In the genomic region with DNA sequence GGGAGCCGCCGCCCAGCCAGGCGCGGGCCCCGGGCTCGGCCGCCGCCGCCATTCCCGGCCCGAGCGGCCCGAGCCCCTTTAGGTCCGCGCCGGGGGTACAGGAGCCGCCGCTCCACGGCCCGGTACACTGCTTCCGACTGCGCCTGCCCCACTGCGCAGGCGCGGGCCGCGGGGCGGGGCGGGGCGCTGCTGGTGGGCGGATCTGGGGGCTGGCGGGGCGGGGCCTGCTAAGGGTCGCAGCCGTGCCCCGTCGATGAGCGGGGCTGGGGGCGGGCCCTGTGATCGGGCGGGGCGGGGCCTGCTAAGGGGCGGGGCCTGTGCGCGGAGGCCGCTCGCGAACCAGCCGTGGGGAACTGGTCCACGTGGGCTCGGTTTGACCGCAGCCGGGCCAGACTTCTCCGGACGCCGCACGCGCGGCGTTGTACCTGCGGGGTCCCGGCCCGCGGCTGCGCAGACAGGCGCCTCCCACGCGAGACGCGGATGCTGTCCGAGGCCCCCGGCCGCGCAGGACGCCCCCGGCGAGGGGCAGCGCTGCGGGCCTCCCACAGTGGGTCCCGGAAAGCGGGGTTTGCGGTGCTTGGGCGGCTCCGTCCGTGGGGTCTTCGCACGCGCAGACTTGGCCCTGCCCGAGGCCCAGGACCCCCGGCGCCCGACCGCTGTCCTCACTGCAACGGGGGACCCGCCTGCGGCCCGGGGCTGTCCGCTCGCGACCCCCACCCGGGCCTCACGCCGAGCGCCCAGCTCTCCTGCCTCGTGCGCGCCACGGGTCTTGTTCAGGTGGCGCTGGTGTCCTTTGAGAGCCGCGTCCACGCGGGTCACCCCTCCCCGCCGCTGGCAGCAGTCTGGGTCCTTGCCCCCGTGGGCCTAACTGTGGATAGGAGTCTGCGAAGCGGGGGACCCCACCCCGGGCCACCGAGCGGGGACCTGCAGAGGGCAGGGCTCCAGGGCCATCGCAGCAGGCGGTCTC, we compare ENCODE assay signal across 8 cellular contexts. TPM values are rescaled to one million over a fixed set of nuclear protein-coding genes. Genes with fewer than 3 reads are reported as not detected.
DNase-seq lines count a peak whose midpoint lies in the region; ATAC-seq, FAIRE-seq and TF ChIP-seq lines count a peak whose summit lies in the region.

A gene with protein sequence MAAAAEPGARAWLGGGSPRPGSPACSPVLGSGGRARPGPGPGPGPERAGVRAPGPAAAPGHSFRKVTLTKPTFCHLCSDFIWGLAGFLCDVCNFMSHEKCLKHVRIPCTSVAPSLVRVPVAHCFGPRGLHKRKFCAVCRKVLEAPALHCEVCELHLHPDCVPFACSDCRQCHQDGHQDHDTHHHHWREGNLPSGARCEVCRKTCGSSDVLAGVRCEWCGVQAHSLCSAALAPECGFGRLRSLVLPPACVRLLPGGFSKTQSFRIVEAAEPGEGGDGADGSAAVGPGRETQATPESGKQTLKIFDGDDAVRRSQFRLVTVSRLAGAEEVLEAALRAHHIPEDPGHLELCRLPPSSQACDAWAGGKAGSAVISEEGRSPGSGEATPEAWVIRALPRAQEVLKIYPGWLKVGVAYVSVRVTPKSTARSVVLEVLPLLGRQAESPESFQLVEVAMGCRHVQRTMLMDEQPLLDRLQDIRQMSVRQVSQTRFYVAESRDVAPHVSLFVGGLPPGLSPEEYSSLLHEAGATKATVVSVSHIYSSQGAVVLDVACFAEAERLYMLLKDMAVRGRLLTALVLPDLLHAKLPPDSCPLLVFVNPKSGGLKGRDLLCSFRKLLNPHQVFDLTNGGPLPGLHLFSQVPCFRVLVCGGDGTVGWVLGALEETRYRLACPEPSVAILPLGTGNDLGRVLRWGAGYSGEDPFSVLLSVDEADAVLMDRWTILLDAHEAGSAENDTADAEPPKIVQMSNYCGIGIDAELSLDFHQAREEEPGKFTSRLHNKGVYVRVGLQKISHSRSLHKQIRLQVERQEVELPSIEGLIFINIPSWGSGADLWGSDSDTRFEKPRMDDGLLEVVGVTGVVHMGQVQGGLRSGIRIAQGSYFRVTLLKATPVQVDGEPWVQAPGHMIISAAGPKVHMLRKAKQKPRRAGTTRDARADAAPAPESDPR (minus strand): TSS at position 139 of the 967 bp plus-strand sequence. CDS start 87 bp downstream, at position 52.

- H3K9me3 ChIP-seq in HepG2 (ENCODE audit: low read length) = no peaks in the 10 kb centered on the region

- H3K4me3 ChIP-seq in HepG2 (replicated peaks in 1 of 3; ENCODE audit: insufficient read depth in 1 of 3, low read depth in 2 of 3, low read length in 3 of 3) = peak within 1 kb of the TSS; percentile 74 to 87 (median 81)

- no peaks in the 10 kb centered on the region for H3K9me3 Mint-ChIP-seq in activated CD4-positive, alpha-beta T cell treated with anti-CD3 and anti-CD28 coated beads, Interleukin-2, amount 10 ng/mL, durations not matched to agents 7 days and 5 days
- no peaks in the 10 kb centered on the region for H3K9me3 Mint-ChIP-seq in dendritic cell treated with granulocyte-macrophage colony-stimulating factor and Interleukin-4, amounts not matched to agents 40 ng/mL and 50 ng/mL, for 4 days

- POLR2A ChIA-PET in activated CD4-positive, alpha-beta T cell treated with anti-CD3 and anti-CD28 coated beads, Interleukin-2, amount 10 ng/mL, durations not matched to agents 7 days and 5 days (lab: Charles Lee) = no interaction called here
- POLR2A ChIA-PET in HepG2 (lab: Yijun Ruan, JAX) = interaction anchor here (1.4 kb wide), 1 partner anchor 42 kb away, joined by 4 read pairs; a partner anchor contains a TSS

- peaks cover 3% of the 10 kb centered on the region; the same call in 1 of the 2 replicates for H4K20me1 ChIP-seq in HepG2 (ENCODE audit: insufficient read depth, low read length)

- peak within 1 kb of the TSS; percentile 67 for H3K9ac ChIP-seq in HepG2 (ENCODE audit: insufficient read depth, low read depth, low read length)

- H3K27ac ChIP-seq in HepG2 (ENCODE audit: extremely low read length, insufficient read depth, low read length) = no peak within 1 kb of the TSS

- 58% methylated on average over 11 of the region's 123 CpGs for WGBS in HepG2 (ENCODE audit: low lambda C conversion rate)

- TF ChIP-seq EP300 in HepG2 (IDR thresholded peaks at IDR 0.05; ENCODE audit: low read depth in 2 of 2, low read length in 2 of 2) (no peak), HepG2 (CRISPR knock-in tag; IDR thresholded peaks at IDR 0.05; ENCODE audit: borderline replicate concordance) (no peak)

- no peaks in the 10 kb centered on the region for H3K36me3 Mint-ChIP-seq in activated CD4-positive, alpha-beta T cell treated with anti-CD3 and anti-CD28 coated beads, Interleukin-2, amount 10 ng/mL, durations not matched to agents 7 days and 5 days (ENCODE audit: low read depth)
- peaks cover 13% of the 10 kb centered on the region for H3K36me3 Mint-ChIP-seq in dendritic cell treated with granulocyte-macrophage colony-stimulating factor and Interleukin-4, amounts not matched to agents 40 ng/mL and 50 ng/mL, for 4 days (ENCODE audit: low read depth)

- no peaks in the 10 kb centered on the region for H3K36me3 ChIP-seq in HepG2 (replicated peaks in 1 of 2; ENCODE audit: control insufficient read depth in 1 of 2, insufficient read depth in 2 of 2, low read length in 2 of 2)

- TF ChIP-seq CTCF in GM13977 (IDR thresholded peaks at IDR 0.05; ENCODE audit: extremely low read depth, insufficient read depth, missing control alignments) (no peak), HepG2 (CRISPR knock-in tag; IDR thresholded peaks at IDR 0.05) (no peak)

- TF ChIP-seq POLR2A in HepG2 (IDR thresholded peaks at IDR 0.05; ENCODE audit: insufficient read depth in 1 of 2, low read depth in 2 of 2, low read length in 2 of 2) = no peak

- H3K4me1 ChIP-seq in HepG2 (ENCODE audit: insufficient read depth, low read length) = peaks cover 21% of the 10 kb centered on the region

- H3K27ac Mint-ChIP-seq in activated CD4-positive, alpha-beta T cell treated with anti-CD3 and anti-CD28 coated beads, Interleukin-2, amount 10 ng/mL, durations not matched to agents 7 days and 5 days = no peak within 1 kb of the TSS
- H3K27ac Mint-ChIP-seq in dendritic cell treated with granulocyte-macrophage colony-stimulating factor and Interleukin-4, amounts not matched to agents 40 ng/mL and 50 ng/mL, for 4 days = peak within 1 kb of the TSS; percentile 52

- ATAC-seq in HG02763 (IDR thresholded peaks at IDR 0.05; ENCODE audit: unreplicated experiment) (peak; percentile 60), HepG2 (peak; percentile 67)

- no peaks in the 10 kb centered on the region for H3K79me2 ChIP-seq in HepG2 (ENCODE audit: insufficient read depth, low read length)

- H3K27me3 Mint-ChIP-seq in activated CD4-positive, alpha-beta T cell treated with anti-CD3 and anti-CD28 coated beads, Interleukin-2, amount 10 ng/mL, durations not matched to agents 7 days and 5 days = no peaks in the 10 kb centered on the region
- H3K27me3 Mint-ChIP-seq in dendritic cell treated with granulocyte-macrophage colony-stimulating factor and Interleukin-4, amounts not matched to agents 40 ng/mL and 50 ng/mL, for 4 days = peaks cover 17% of the 10 kb centered on the region

- intact Hi-C loops in dendritic cell treated with granulocyte-macrophage colony-stimulating factor and Interleukin-4, amounts not matched to agents 40 ng/mL and 50 ng/mL, for 4 days (cut with micrococcal nuclease) = loop anchor here (1.0 to 2.0 kb wide), 3 partner anchors 13 to 191 kb away; no protein-coding TSS in a partner anchor
- intact Hi-C loops in HepG2 (cut with micrococcal nuclease; ENCODE audit: unreplicated experiment) = loop anchor here (2.0 kb wide), 1 partner anchor 19 kb away; a partner anchor contains a TSS

- FAIRE-seq in HepG2 (lab: Jason Lieb, UNC) = no peak

- peak within 1 kb of the TSS; percentile 98 for H3K4me2 ChIP-seq in HepG2 (ENCODE audit: low read depth, low read length)

- no peak within 1 kb of the TSS for H2AFZ ChIP-seq in HepG2 (ENCODE audit: low read length)

- DNase-seq in GM13977 (ENCODE audit: low spot score) (peak; percentile 100), NCI-H2171 treated with DMSO at 0.1 percent for 48 hours (lab: John Stamatoyannopoulos, UW) (peak; percentile 43), HepG2 (ENCODE audit: low spot score) (peak; percentile 48), NCI-H510A (lab: John Stamatoyannopoulos, UW) (no peak)
- peak; percentile 84 for DNase-seq in activated CD4-positive, alpha-beta T cell treated with anti-CD3 and anti-CD28 coated beads, Interleukin-2, amount 10 ng/mL, durations not matched to agents 7 days and 5 days
- DNase-seq in stimulated activated CD4-positive, alpha-beta T cell treated with anti-CD3 and anti-CD28 coated beads, Interleukin-2, amount 100 ng/mL, for 24 hours = peak; percentile 87 to 88

- in situ Hi-C loops in GM13977 (cut with MboI; ENCODE audit: low pct_unique_long_range_greater_than_20kb, low sequenced_read_pairs, unreplicated experiment) (no loop called here), HepG2 (cut with HindIII; ENCODE audit: extremely low pct_ligation_motif_present, low pct_unique_long_range_greater_than_20kb) (no loop called here)

- BruUV-seq in HepG2 (replicated peaks; lab: Mats Ljungman, UMichigan) = no TSS peak

- peak within 1 kb of the TSS; percentile 63 for H3K4me3 Mint-ChIP-seq in activated CD4-positive, alpha-beta T cell treated with anti-CD3 and anti-CD28 coated beads, Interleukin-2, amount 10 ng/mL, durations not matched to agents 7 days and 5 days
- H3K4me3 Mint-ChIP-seq in dendritic cell treated with granulocyte-macrophage colony-stimulating factor and Interleukin-4, amounts not matched to agents 40 ng/mL and 50 ng/mL, for 4 days = peak within 1 kb of the TSS; percentile 77

- CTCF ChIA-PET in activated CD4-positive, alpha-beta T cell treated with anti-CD3 and anti-CD28 coated beads, Interleukin-2, amount 10 ng/mL, durations not matched to agents 7 days and 5 days (lab: Charles Lee) = no interaction called here
- CTCF ChIA-PET in HepG2 (lab: Yijun Ruan, JAX; ENCODE audit: low intra/inter-chr PET ratio, low total read pairs) = no interaction called here

- peaks cover 0 to 3% of the 10 kb centered on the region in 2 experiments; a peak in 2 of 5 replicates for H3K27me3 ChIP-seq in HepG2 (ENCODE audit: control insufficient read depth in 1 of 2, insufficient read depth in 2 of 2, low read length in 2 of 2)

- no peak for TF ChIP-seq RAD21 in HepG2 (CRISPR knock-in tag; IDR thresholded peaks at IDR 0.05)

- peaks cover 15% of the 10 kb centered on the region for H3K4me1 Mint-ChIP-seq in activated CD4-positive, alpha-beta T cell treated with anti-CD3 and anti-CD28 coated beads, Interleukin-2, amount 10 ng/mL, durations not matched to agents 7 days and 5 days
- peaks cover 38% of the 10 kb centered on the region for H3K4me1 Mint-ChIP-seq in dendritic cell treated with granulocyte-macrophage colony-stimulating factor and Interleukin-4, amounts not matched to agents 40 ng/mL and 50 ng/mL, for 4 days (ENCODE audit: low read depth)

RNA-seq across cellular contexts. Expression of the gene that starts here (rescaled TPM):
- total RNA-seq in activated CD4-positive, alpha-beta T cell treated with anti-CD3 and anti-CD28 coated beads, Interleukin-2, amount 10 ng/mL, durations not matched to agents 7 days and 5 days = 10 to 100 TPM; 20.5 to 21.3 TPM
- 3.2 and 7.2 TPM in 2 replicates for total RNA-seq in HepG2 (2016; rRNA removed; fragmentation: Illumina TruSeq; extraction: Trizol)
- 0.53 and 1.4 TPM in 2 replicates for total RNA-seq in HepG2 (2016; cell fraction: cytosol; rRNA removed; fragmentation: Illumina TruSeq; extraction: Trizol; ENCODE audit: low read depth)
- 2.4 and 7.8 TPM in 2 replicates for total RNA-seq in HepG2 (2016; cell fraction: insoluble cytoplasmic fraction; rRNA removed; fragmentation: Illumina TruSeq; extraction: Trizol)
- 2.5 and 2.9 TPM in 2 replicates for total RNA-seq in HepG2 (2016; cell fraction: membrane; rRNA removed; fragmentation: Illumina TruSeq; extraction: Trizol)
- 7.0 and 7.9 TPM in 2 replicates for total RNA-seq in HepG2 (2016; cell fraction: nucleus; rRNA removed; fragmentation: Illumina TruSeq; extraction: Trizol)
- polyA plus RNA-seq in HepG2 (2011; rRNA removed) = 4.5 and 6.1 TPM in 2 replicates
- polyA plus RNA-seq in HepG2 (2011; cell fraction: cytosol; rRNA removed) = 3.1 and 4.8 TPM in 2 replicates
- polyA plus RNA-seq in HepG2 (2011; cell fraction: nucleus; rRNA removed) = 50.5 and 58.5 TPM in 2 replicates
- polyA plus RNA-seq in HepG2 (2012) = 3.0 and 5.5 TPM in 2 replicates
- polyA plus RNA-seq in HepG2 (2016; cell fraction: cytosol; fragmentation: Illumina TruSeq; extraction: Trizol; ENCODE audit: low read depth) = 0.35 and 0.36 TPM in 2 replicates
- polyA plus RNA-seq in HepG2 (2016; cell fraction: insoluble cytoplasmic fraction; fragmentation: Illumina TruSeq; extraction: Trizol; ENCODE audit: low read depth) = 2.0 and 3.4 TPM in 2 replicates
- 1.3 and 1.7 TPM in 2 replicates for polyA plus RNA-seq in HepG2 (2016; cell fraction: membrane; fragmentation: Illumina TruSeq; extraction: Trizol; ENCODE audit: low read depth)
- polyA plus RNA-seq in HepG2 (2016; cell fraction: nucleus; fragmentation: Illumina TruSeq; extraction: Trizol; ENCODE audit: insufficient read depth, low read depth) = 16.0 and 17.5 TPM in 2 replicates
- 3.0 and 10.3 TPM in 2 replicates for polyA minus RNA-seq in HepG2 (2011; rRNA and poly(A)+ RNA removed; ENCODE audit: low replicate concordance)
- polyA minus RNA-seq in HepG2 (2011; cell fraction: cytosol; rRNA and poly(A)+ RNA removed) = 4.2 and 4.9 TPM in 2 replicates
- 7.2 and 8.1 TPM in 2 replicates for polyA minus RNA-seq in HepG2 (2011; cell fraction: nucleus; rRNA and poly(A)+ RNA removed)
